Comparison of ENCODE assay signal across 18 cellular contexts in genomic region chr9:133507246-133507965, GRCh38. TPM values are rescaled to one million over a fixed set of nuclear protein-coding genes. Genes with fewer than 3 reads are reported as not detected.
DNase-seq lines count a peak whose midpoint lies in the region; ATAC-seq and TF ChIP-seq lines count a peak whose summit lies in the region.
"Had no signal": no experiment of that assay in that cellular context is flagged by ENCODE, and none has a peak within 500 bp of the region (broad histone marks: within the 10 kb centered on the region; RNA-seq: fewer than 3 reads in every experiment).

No MANE protein-coding gene starts in this region.

- H3K27ac ChIP-seq in fibroblast of lung (ENCODE audit: insufficient read depth, low read length) (peak overlapping the region; percentile 61), osteoblast (ENCODE audit: low read depth, low read length) (peak overlapping the region; percentile 71)

- no peak overlapping the region for H3K9ac ChIP-seq in fibroblast of lung (ENCODE audit: insufficient read depth, low read length)

- ATAC-seq in GM19467 (IDR thresholded peaks at IDR 0.05; ENCODE audit: unreplicated experiment): no peak

- H3K4me3 ChIP-seq in fibroblast of lung (replicated peaks in 1 of 4; ENCODE audit: control extremely low read depth in 1 of 4, insufficient read depth in 1 of 4, low read depth in 3 of 4, low read length in 4 of 4) (no peak overlapping the region), osteoblast (ENCODE audit: insufficient read depth, low read length) (no peak overlapping the region)

- DNase-seq in HFFc6: no peak
- no peak for DNase-seq in fibroblast of lung (ENCODE audit: low read depth in 2 of 2)
- DNase-seq in osteoblast (ENCODE audit: insufficient read length, low spot score, missing footprints): peak; percentile 44
- DNase-seq in H4 (ENCODE audit: low spot score): no peak
- DNase-seq in HPDE6-E6E7 (ENCODE audit: extremely low spot score): no peak
- DNase-seq: activated CD4-positive, alpha-beta T cell treated with anti-CD3 and anti-CD28 coated beads for 4 hours; activated effector memory CD4-positive, alpha-beta T cell treated with anti-CD3 and anti-CD28 coated beads, Interleukin-2, amount 50 U/mL, for 16 hours; amniotic stem cell; Caco-2; central memory CD4-positive, alpha-beta T cell; immature natural killer cell; NCI-H1436 treated with DMSO at 0.1 percent for 48 hours; NCI-H82; substantia nigra had no signal

- peaks cover 7% of the 10 kb centered on the region for H3K27me3 Mint-ChIP-seq in HFFc6 (ENCODE audit: insufficient read depth)

- no peaks in the 10 kb centered on the region for H3K79me2 ChIP-seq in fibroblast of lung (ENCODE audit: control insufficient read depth, insufficient read depth, low read length)
- no peaks in the 10 kb centered on the region for H3K79me2 ChIP-seq in osteoblast (ENCODE audit: insufficient read depth, low read length)

- H3K4me1 Mint-ChIP-seq in HFFc6 (ENCODE audit: low read depth): peaks cover 34% of the 10 kb centered on the region

- H3K9me3 Mint-ChIP-seq in HFFc6: peaks cover 4% of the 10 kb centered on the region

- peaks cover 11% of the 10 kb centered on the region for H3K4me1 ChIP-seq in fibroblast of lung (ENCODE audit: control insufficient read depth, extremely low read depth, insufficient read depth, low read length)
- peaks cover 35% of the 10 kb centered on the region for H3K4me1 ChIP-seq in osteoblast (ENCODE audit: insufficient read depth, low read length)

- peak overlapping the region; percentile 75 for H3K27ac Mint-ChIP-seq in HFFc6
- H3K27ac Mint-ChIP-seq: immature natural killer cell had no signal

- H2AFZ ChIP-seq in fibroblast of lung (ENCODE audit: low read length) (no peak overlapping the region), osteoblast (ENCODE audit: low read length) (no peak overlapping the region)

- H4K20me1 ChIP-seq in fibroblast of lung (ENCODE audit: control insufficient read depth, extremely low read depth, insufficient read depth, low read length) (no peaks in the 10 kb centered on the region), osteoblast (ENCODE audit: insufficient read depth, low read length) (no peaks in the 10 kb centered on the region)

- no peak overlapping the region for H3K4me3 Mint-ChIP-seq in HFFc6
- H3K4me3 Mint-ChIP-seq: immature natural killer cell had no signal

- peaks cover 3% of the 10 kb centered on the region for H3K9me3 ChIP-seq in fibroblast of lung (ENCODE audit: control insufficient read depth, insufficient read depth, low read depth, low read length)
- H3K9me3 ChIP-seq in osteoblast (ENCODE audit: low read depth, low read length): peaks cover 1% of the 10 kb centered on the region

- H3K36me3 Mint-ChIP-seq in HFFc6 (ENCODE audit: low read depth): peaks cover 3% of the 10 kb centered on the region
- H3K36me3 Mint-ChIP-seq: immature natural killer cell had no signal

- TF ChIP-seq CTCF in HFFc6 (IDR thresholded peaks at IDR 0.05): no peak
- no peak for TF ChIP-seq CTCF in fibroblast of lung (conservative IDR thresholded peaks at IDR 0.05 in 1 of 2, IDR thresholded peaks at IDR 0.05 in 1 of 2; ENCODE audit: low read depth in 1 of 2, low read length in 2 of 2)
- TF ChIP-seq CTCF in osteoblast (IDR thresholded peaks at IDR 0.05; ENCODE audit: extremely low read depth, low read depth, low read length): no peak

- H3K27me3 ChIP-seq in fibroblast of lung (ENCODE audit: control insufficient read depth, insufficient read depth, low read length) (no peaks in the 10 kb centered on the region), osteoblast (ENCODE audit: insufficient read depth, low read length) (no peaks in the 10 kb centered on the region)

- H3K4me2 ChIP-seq in fibroblast of lung (ENCODE audit: extremely low read depth, insufficient read depth, low read length): peak overlapping the region; percentile 64
- no peak overlapping the region for H3K4me2 ChIP-seq in osteoblast (ENCODE audit: insufficient read depth, low read length)

- H3K36me3 ChIP-seq in fibroblast of lung (ENCODE audit: control insufficient read depth, insufficient read depth, low read length) (no peaks in the 10 kb centered on the region), osteoblast (ENCODE audit: insufficient read depth, low read length) (no peaks in the 10 kb centered on the region)

RNA-seq across cellular contexts. Expression of gene MYMK, which starts 17.4 kb away (rescaled TPM):
- not detected for total RNA-seq in HFFc6 (2021; fragmentation: NEBNext Ultra II Directional; extraction: Animal tissue kit (Norgen Biotek cat#: 25700))
- total RNA-seq in fibroblast of lung (not detected in 2 replicates), osteoblast (not detected in 2 replicates)
- polyA plus RNA-seq in fibroblast of lung: not detected in 2 replicates
- polyA plus RNA-seq in fibroblast of lung (2012): not detected in 2 replicates
- polyA minus RNA-seq in fibroblast of lung (ENCODE audit: low replicate concordance): 1.4 TPM in 1 of 2 replicates, not detected in the other
- total RNA-seq in H4 (2014; rRNA removed; shearing (Covaris generic)): not detected in 2 replicates
- total RNA-seq: Caco-2, lung microvascular endothelial cell, PC-3 had no signal
- polyA plus RNA-seq: esophagus, immature natural killer cell had no signal

RNA-seq across cellular contexts. Expression of gene ADAMTSL2, which starts 27.1 kb away (rescaled TPM):
- under 1 TPM in 3 of 6 experiments, not detected in 3; 0.05 to 0.07 (median 0.06) TPM for total RNA-seq in HFFc6 (2021; fragmentation: NEBNext Ultra II Directional; extraction: Animal tissue kit (Norgen Biotek cat#: 25700))
- under 0.01 TPM in 2 replicates for total RNA-seq in fibroblast of lung
- 0.09 TPM in 1 of 2 replicates, not detected in the other for polyA plus RNA-seq in fibroblast of lung
- polyA plus RNA-seq in fibroblast of lung (2012): 0.27 TPM in 1 of 2 replicates, not detected in the other
- 0.20 TPM in 1 of 2 replicates, not detected in the other for polyA minus RNA-seq in fibroblast of lung (ENCODE audit: low replicate concordance)
- total RNA-seq in osteoblast: under 0.01 and 0.29 TPM in 2 replicates
- total RNA-seq in H4 (2014; rRNA removed; shearing (Covaris generic)): not detected in 2 replicates
- total RNA-seq: PC-3 had no signal
- polyA plus RNA-seq: immature natural killer cell had no signal

RNA-seq across cellular contexts. Expression of gene SLC2A6, which starts 28.5 kb away (rescaled TPM):
- total RNA-seq in HFFc6 (2021; fragmentation: NEBNext Ultra II Directional; extraction: Animal tissue kit (Norgen Biotek cat#: 25700)): 10 to 100 TPM in 5 of 6 experiments, 1 to 10 TPM in 1; 9.4 to 12.6 (median 11.3) TPM
- 5.6 and 9.1 TPM in 2 replicates for total RNA-seq in fibroblast of lung
- polyA plus RNA-seq in fibroblast of lung: 6.7 and 7.6 TPM in 2 replicates
- 11.1 and 12.7 TPM in 2 replicates for polyA plus RNA-seq in fibroblast of lung (2012)
- 9.0 and 10.9 TPM in 2 replicates for polyA minus RNA-seq in fibroblast of lung (ENCODE audit: low replicate concordance)
- total RNA-seq in osteoblast: 25.3 TPM in 2 replicates
- total RNA-seq in H4 (2014; rRNA removed; shearing (Covaris generic)): 4.0 and 5.1 TPM in 2 replicates

RNA-seq across cellular contexts. Expression of gene CACFD1, which starts 47.6 kb away (rescaled TPM):
- total RNA-seq in HFFc6 (2021; fragmentation: NEBNext Ultra II Directional; extraction: Animal tissue kit (Norgen Biotek cat#: 25700)): 1 to 10 TPM; 5.0 to 9.1 (median 6.7) TPM
- total RNA-seq in fibroblast of lung (8.5 and 9.1 TPM in 2 replicates), osteoblast (8.0 and 9.0 TPM in 2 replicates)
- polyA plus RNA-seq in fibroblast of lung: 2.5 and 4.7 TPM in 2 replicates
- polyA plus RNA-seq in fibroblast of lung (2012): 4.9 and 6.2 TPM in 2 replicates
- polyA minus RNA-seq in fibroblast of lung (ENCODE audit: low replicate concordance): 9.7 and 19.6 TPM in 2 replicates
- total RNA-seq in H4 (2014; rRNA removed; shearing (Covaris generic)): 2.5 TPM in 2 replicates
